Comparison of ENCODE assay signal across 8 cellular contexts in genomic region chr2:20052229-20052871, GRCh38. TPM values are rescaled to one million over a fixed set of nuclear protein-coding genes. Genes with fewer than 3 reads are reported as not detected.
DNase-seq lines count a peak whose midpoint lies in the region; ATAC-seq and TF ChIP-seq lines count a peak whose summit lies in the region.

No MANE protein-coding gene starts in this region.

- TSS peak; percentile 97 for BruUV-seq in A673 (replicated peaks; lab: Mats Ljungman, UMichigan)

- H3K36me3 ChIP-seq in A673 (ENCODE audit: insufficient read depth, low read length, poor library complexity, severe bottlenecking) (no peaks in the 10 kb centered on the region), HUES48 (ENCODE audit: control insufficient read depth, insufficient read depth, low read length) (no peaks in the 10 kb centered on the region)

- ATAC-seq in GM21737 (IDR thresholded peaks at IDR 0.05; ENCODE audit: unreplicated experiment) = no peak
- no peak for ATAC-seq in HG02678 (IDR thresholded peaks at IDR 0.05; ENCODE audit: unreplicated experiment)
- no peak for ATAC-seq in GM19328 (IDR thresholded peaks at IDR 0.05; ENCODE audit: unreplicated experiment)

- DNase-seq in A673 (ENCODE audit: low spot score) (peak; percentile 15), astrocyte of the hippocampus (ENCODE audit: low read depth, low spot score) (peak; percentile 39), medulla oblongata (ENCODE audit: extremely low spot score) (peak; percentile 27), posterior cingulate gyrus (no peak)

- H3K27ac ChIP-seq in A673 (ENCODE audit: low read depth, low read length, poor library complexity, severe bottlenecking) = peak overlapping the region; percentile 99
- peak overlapping the region; percentile 89 for H3K27ac ChIP-seq in HUES48 (ENCODE audit: low read depth, low read length)

- TF ChIP-seq CTCF in A673 (conservative IDR thresholded peaks at IDR 0.05; ENCODE audit: low read depth, low read length) = no peak

- H3K9ac ChIP-seq in HUES48 (ENCODE audit: low read depth, low read length) = peak overlapping the region; percentile 95

- CTCF ChIA-PET in A673 (lab: Charles Lee) = interaction anchor here (1.3 to 1.4 kb wide), 2 partner anchors 37 to 97 kb away, joined by 3 to 9 read pairs; no protein-coding TSS in a partner anchor

- H3K27me3 ChIP-seq in A673 (replicated peaks; ENCODE audit: insufficient read depth, low read depth, low read length, poor library complexity) (no peaks in the 10 kb centered on the region), HUES48 (ENCODE audit: control insufficient read depth, insufficient read depth, low read length) (no peaks in the 10 kb centered on the region; the same call in 1 of the 2 replicates)

- intact Hi-C loops in A673 (cut with micrococcal nuclease; ENCODE audit: unreplicated experiment) = loop anchor here (5.0 kb wide), 1 partner anchor 150 kb away; the partner anchor contains the start of gene TTC32
- intact Hi-C loops in posterior cingulate gyrus (cut with DNase I) = loop anchor here (5.0 kb wide), 1 partner anchor 150 kb away; the partner anchor contains the start of gene TTC32

- H3K4me3 ChIP-seq in A673 (ENCODE audit: low read depth, low read length, poor library complexity, severe bottlenecking) (peak overlapping the region; percentile 88), HUES48 (ENCODE audit: low read depth, low read length) (peak overlapping the region; percentile 85)

- POLR2A ChIA-PET in A673 (lab: Charles Lee; ENCODE audit: low non-redundant PET) = interaction anchor here (0.6 kb wide), 1 partner anchor 15 kb away, joined by 3 read pairs; no protein-coding TSS in a partner anchor

- H3K9me3 ChIP-seq in A673 (ENCODE audit: low read depth, low read length, poor library complexity, severe bottlenecking) = no peaks in the 10 kb centered on the region
- no peaks in the 10 kb centered on the region for H3K9me3 ChIP-seq in HUES48 (ENCODE audit: control insufficient read depth, insufficient read depth, low read length)

- peaks cover 24% of the 10 kb centered on the region for H3K4me1 ChIP-seq in A673 (ENCODE audit: insufficient read depth, low read length, poor library complexity, severe bottlenecking)
- peaks cover 21% of the 10 kb centered on the region for H3K4me1 ChIP-seq in HUES48 (ENCODE audit: control insufficient read depth, insufficient read depth, low read length)

RNA-seq across cellular contexts. Expression of gene LAPTM4A, which starts 0.9 kb away (rescaled TPM):
- total RNA-seq in A673 (2021) = 149 and 158 TPM in 2 replicates

RNA-seq across cellular contexts. Expression of gene MATN3, which starts 39.9 kb away (rescaled TPM):
- total RNA-seq in A673 (2021) = 2.7 and 2.8 TPM in 2 replicates

Comparison
In these comparisons a context has a peak if more than half of its experiments do, and no peak if none do; other contexts are left out.
1. DNase-seq: peak in A673 (single experiment), astrocyte of the hippocampus (single experiment) and medulla oblongata (single experiment); none in posterior cingulate gyrus (0 of 10).